In genomic region chr18:55343396-55344073, GRCh38 we compare ENCODE assay signal across 8 cellular contexts.
DNase-seq lines count a peak whose midpoint lies in the region; ATAC-seq lines count a peak whose summit lies in the region.

No MANE protein-coding gene starts in this region.

- peak; percentile 24 for DNase-seq in AG20443 (ENCODE audit: low spot score)
- DNase-seq in Kasumi-1 (lab: John Stamatoyannopoulos, UW), result peak; percentile 53 to 71
- peak; percentile 49 for DNase-seq in astrocyte of the hippocampus (ENCODE audit: low read depth, low spot score)
- DNase-seq in lung microvascular endothelial cell (ENCODE audit: low read depth in 2 of 2), result peak; percentile 46 to 61
- DNase-seq in activated CD4-positive, CD25-positive, alpha-beta regulatory T cell treated with anti-CD3 and anti-CD28 coated beads, Interleukin-2, amount 50 U/mL, for 72 hours, result no peak
- no peak for DNase-seq in nucleus accumbens (lab: John Stamatoyannopoulos, UW)
- DNase-seq in SHP77 (lab: John Stamatoyannopoulos, UW), result no peak

- ATAC-seq in GM18909 (IDR thresholded peaks at IDR 0.05; ENCODE audit: poor library complexity, unreplicated experiment), result peak; percentile 72

Comparison
In these comparisons a context has a peak if more than half of its experiments do, and no peak if none do; other contexts are left out.
1. DNase-seq: peak in AG20443 (single experiment), Kasumi-1 (2 of 2), astrocyte of the hippocampus (single experiment) and lung microvascular endothelial cell (2 of 2); none in activated CD4-positive, CD25-positive, alpha-beta regulatory T cell treated with anti-CD3 and anti-CD28 coated beads, Interleukin-2, amount 50 U/mL, for 72 hours (single experiment), nucleus accumbens (0 of 56) and SHP77 (0 of 2).